ENCODE assay signal across 38 cellular contexts in genomic region chr6:155813548-155813947, GRCh38.
"Had no signal": no experiment of that assay in that cellular context is flagged by ENCODE, and none has a peak within 500 bp of the region (broad histone marks: within the 10 kb centered on the region; RNA-seq: fewer than 3 reads in every experiment).

No MANE protein-coding gene starts in this region.

- H3K4me3 Mint-ChIP-seq: activated naive CD4-positive, alpha-beta T cell treated with anti-CD3 and anti-CD28 coated beads for 36 hours; activated naive CD4-positive, alpha-beta T cell treated with anti-CD3 and anti-CD28 coated beads, Interleukin-2, amount 10 ng/mL, durations not matched to agents 7 days and 5 days; activated naive CD4-positive, alpha-beta T cell treated with anti-CD3 and anti-CD28 coated beads, Interleukin-2, amount 50 U/mL, for 24 hours; activated naive CD8-positive, alpha-beta T cell; activated naive CD8-positive, alpha-beta T cell treated with anti-CD3 and anti-CD28 coated beads for 36 hours; activated naive CD8-positive, alpha-beta T cell treated with anti-CD3 and anti-CD28 coated beads, Interleukin-2, amount 10 ng/mL, durations not matched to agents 7 days and 5 days; activated naive CD8-positive, alpha-beta T cell treated with anti-CD3 and anti-CD28 coated beads, Interleukin-2, amount 50 U/mL, for 24 hours; activated T-cell treated with anti-CD3 and anti-CD28 coated beads, Interleukin-2, amount 50 U/mL, for 24 hours; activated T-cell treated with anti-CD3 and anti-CD28 coated beads, Interleukin-2, amount 50 U/mL, for 4 hours; activated T-cell treated with anti-CD3 and anti-CD28 coated beads, Interleukin-2, amount 50 U/mL, for 72 hours; activated T-helper 1 cell treated with anti-CD3 and anti-CD28 coated beads, Interleukin-12 subunit alpha, Interleukin-12 subunit beta, Interleukin-2, Interleukin-4 antibody, amounts not matched to agents 30 ng/mL and 10 ng/mL and 1 ng/mL, durations not matched to agents 14 hours and 24 hours and 36 hours; activated T-helper 17 cell treated with anti-CD3 and anti-CD28 coated beads, Interleukin-2, amount 50 U/mL, for 72 hours; brain; central memory CD8-positive, alpha-beta T cell had no signal

- H3K4me3 ChIP-seq: adrenal gland, ascending aorta, body of pancreas, breast epithelium, cardiac muscle cell had no signal

- H3K27me3 Mint-ChIP-seq: activated naive CD4-positive, alpha-beta T cell treated with anti-CD3 and anti-CD28 coated beads, Interleukin-2, amount 10 ng/mL, durations not matched to agents 7 days and 5 days; activated naive CD4-positive, alpha-beta T cell treated with anti-CD3 and anti-CD28 coated beads, Interleukin-2, amount 50 U/mL, for 24 hours; activated naive CD8-positive, alpha-beta T cell; activated naive CD8-positive, alpha-beta T cell treated with anti-CD3 and anti-CD28 coated beads for 36 hours; activated naive CD8-positive, alpha-beta T cell treated with anti-CD3 and anti-CD28 coated beads, Interleukin-2, amount 10 ng/mL, durations not matched to agents 7 days and 5 days; activated naive CD8-positive, alpha-beta T cell treated with anti-CD3 and anti-CD28 coated beads, Interleukin-2, amount 50 U/mL, for 24 hours; activated T-cell treated with anti-CD3 and anti-CD28 coated beads, Interleukin-2, amount 50 U/mL, for 24 hours; activated T-helper 17 cell treated with anti-CD3 and anti-CD28 coated beads, Interleukin-2, amount 50 U/mL, for 72 hours; central memory CD8-positive, alpha-beta T cell had no signal

- ATAC-seq: activated naive CD4-positive, alpha-beta T cell treated with anti-CD3 and anti-CD28 coated beads, Interleukin-2, amount 50 U/mL, for 72 hours; activated naive CD8-positive, alpha-beta T cell treated with anti-CD3 and anti-CD28 coated beads, Interleukin-2, amount 50 U/mL, for 24 hours; activated T-cell treated with anti-CD3 and anti-CD28 coated beads, Interleukin-2, amount 50 U/mL, for 4 hours; activated T-cell treated with anti-CD3 and anti-CD28 coated beads, Interleukin-2, amount 50 U/mL, for 72 hours; activated T-helper 17 cell treated with anti-CD3 and anti-CD28 coated beads, Interleukin-2, amount 50 U/mL, for 72 hours; body of pancreas had no signal

- H3K36me3 Mint-ChIP-seq: activated naive CD4-positive, alpha-beta T cell treated with anti-CD3 and anti-CD28 coated beads, Interleukin-2, amount 10 ng/mL, durations not matched to agents 7 days and 5 days; activated naive CD4-positive, alpha-beta T cell treated with anti-CD3 and anti-CD28 coated beads, Interleukin-2, amount 50 U/mL, for 24 hours; activated naive CD4-positive, alpha-beta T cell treated with anti-CD3 and anti-CD28 coated beads, Interleukin-2, amount 50 U/mL, for 72 hours; activated naive CD8-positive, alpha-beta T cell; activated naive CD8-positive, alpha-beta T cell treated with anti-CD3 and anti-CD28 coated beads for 36 hours; activated naive CD8-positive, alpha-beta T cell treated with anti-CD3 and anti-CD28 coated beads, Interleukin-2, amount 10 ng/mL, durations not matched to agents 7 days and 5 days; brain had no signal

- H3K9me3 ChIP-seq: adrenal gland, ascending aorta, body of pancreas, breast epithelium had no signal

- H3K9me3 Mint-ChIP-seq: activated naive CD4-positive, alpha-beta T cell treated with anti-CD3 and anti-CD28 coated beads for 36 hours; activated naive CD4-positive, alpha-beta T cell treated with anti-CD3 and anti-CD28 coated beads, Interleukin-2, amount 10 ng/mL, durations not matched to agents 7 days and 5 days; activated naive CD4-positive, alpha-beta T cell treated with anti-CD3 and anti-CD28 coated beads, Interleukin-2, amount 50 U/mL, for 24 hours; activated naive CD4-positive, alpha-beta T cell treated with anti-CD3 and anti-CD28 coated beads, Interleukin-2, amount 50 U/mL, for 72 hours; activated naive CD8-positive, alpha-beta T cell treated with anti-CD3 and anti-CD28 coated beads for 36 hours; activated naive CD8-positive, alpha-beta T cell treated with anti-CD3 and anti-CD28 coated beads, Interleukin-2, amount 10 ng/mL, durations not matched to agents 7 days and 5 days; activated naive CD8-positive, alpha-beta T cell treated with anti-CD3 and anti-CD28 coated beads, Interleukin-2, amount 50 U/mL, for 24 hours; activated T-cell treated with anti-CD3 and anti-CD28 coated beads, Interleukin-2, amount 50 U/mL, for 24 hours; activated T-cell treated with anti-CD3 and anti-CD28 coated beads, Interleukin-2, amount 50 U/mL, for 4 hours; activated T-cell treated with anti-CD3 and anti-CD28 coated beads, Interleukin-2, amount 50 U/mL, for 72 hours; activated T-helper 1 cell treated with anti-CD3 and anti-CD28 coated beads, Interleukin-12 subunit alpha, Interleukin-12 subunit beta, Interleukin-2, Interleukin-4 antibody, amounts not matched to agents 30 ng/mL and 10 ng/mL and 1 ng/mL, durations not matched to agents 14 hours and 24 hours and 36 hours; activated T-helper 17 cell treated with anti-CD3 and anti-CD28 coated beads, Interleukin-2, amount 50 U/mL, for 72 hours; activated T-helper 2 cell treated with anti-CD3 and anti-CD28 coated beads, Interferon-gamma antibody, Interleukin-2, Interleukin-4, amounts not matched to agents 10 μg/mL and 5 μg/mL and 100 μg/mL, durations not matched to agents 14 hours and 24 hours and 36 hours; brain; central memory CD8-positive, alpha-beta T cell had no signal

- H3K36me3 ChIP-seq: adrenal gland, ascending aorta, brain microvascular endothelial cell, breast epithelium, cardiac muscle cell had no signal

- H3K4me1 ChIP-seq: adrenal gland, ascending aorta, body of pancreas, breast epithelium had no signal

- DNase-seq: activated effector memory CD4-positive, alpha-beta T cell treated with anti-CD3 and anti-CD28 coated beads, Interleukin-2, amount 50 U/mL, for 16 hours; activated effector memory CD4-positive, alpha-beta T cell treated with Interleukin-2 at 50 U/mL for 16 hours; activated gamma-delta T cell; activated gamma-delta T cell treated with Interleukin-2 at 50 U/mL for 16 hours; activated naive CD4-positive, alpha-beta T cell; activated naive CD4-positive, alpha-beta T cell treated with anti-CD3 and anti-CD28 coated beads for 36 hours; activated naive CD4-positive, alpha-beta T cell treated with anti-CD3 and anti-CD28 coated beads, Interleukin-2, amount 10 ng/mL, durations not matched to agents 7 days and 5 days; activated naive CD4-positive, alpha-beta T cell treated with anti-CD3 and anti-CD28 coated beads, Interleukin-2, amount 50 U/mL, for 16 hours; activated naive CD4-positive, alpha-beta T cell treated with Interleukin-2 at 50 U/mL for 16 hours; activated naive CD8-positive, alpha-beta T cell treated with anti-CD3 and anti-CD28 coated beads for 36 hours; activated naive CD8-positive, alpha-beta T cell treated with anti-CD3 and anti-CD28 coated beads, Interleukin-2, amount 10 ng/mL, durations not matched to agents 7 days and 5 days; activated naive CD8-positive, alpha-beta T cell treated with anti-CD3 and anti-CD28 coated beads, Interleukin-2, amount 50 U/mL, for 24 hours; activated T-cell treated with anti-CD3 and anti-CD28 coated beads, Interleukin-2, amount 50 U/mL, for 1 hour; activated T-cell treated with anti-CD3 and anti-CD28 coated beads, Interleukin-2, amount 50 U/mL, for 24 hours; activated T-cell treated with anti-CD3 and anti-CD28 coated beads, Interleukin-2, amount 50 U/mL, for 4 hours; activated T-cell treated with anti-CD3 and anti-CD28 coated beads, Interleukin-2, amount 50 U/mL, for 48 hours; activated T-cell treated with anti-CD3 and anti-CD28 coated beads, Interleukin-2, amount 50 U/mL, for 72 hours; adrenal gland; amniotic stem cell; amygdala; anterior cingulate cortex; aorta; body of pancreas; brain microvascular endothelial cell; caudate nucleus; central memory CD4-positive, alpha-beta T cell; cerebellar nuclear complex had no signal

- H3K27ac ChIP-seq: adrenal gland, ascending aorta, body of pancreas, brain microvascular endothelial cell, breast epithelium, cardiac muscle cell had no signal

- H3K4me1 Mint-ChIP-seq: activated naive CD4-positive, alpha-beta T cell treated with anti-CD3 and anti-CD28 coated beads, Interleukin-2, amount 10 ng/mL, durations not matched to agents 7 days and 5 days; activated naive CD4-positive, alpha-beta T cell treated with anti-CD3 and anti-CD28 coated beads, Interleukin-2, amount 50 U/mL, for 24 hours; activated naive CD8-positive, alpha-beta T cell treated with anti-CD3 and anti-CD28 coated beads for 36 hours; activated naive CD8-positive, alpha-beta T cell treated with anti-CD3 and anti-CD28 coated beads, Interleukin-2, amount 10 ng/mL, durations not matched to agents 7 days and 5 days; activated naive CD8-positive, alpha-beta T cell treated with anti-CD3 and anti-CD28 coated beads, Interleukin-2, amount 50 U/mL, for 24 hours; activated T-helper 17 cell treated with anti-CD3 and anti-CD28 coated beads, Interleukin-2, amount 50 U/mL, for 72 hours; brain; central memory CD8-positive, alpha-beta T cell had no signal

- H3K27me3 ChIP-seq: adrenal gland, ascending aorta, body of pancreas, brain microvascular endothelial cell, breast epithelium, cardiac muscle cell had no signal

- H3K27ac Mint-ChIP-seq: activated naive CD4-positive, alpha-beta T cell treated with anti-CD3 and anti-CD28 coated beads for 36 hours; activated naive CD4-positive, alpha-beta T cell treated with anti-CD3 and anti-CD28 coated beads, Interleukin-2, amount 10 ng/mL, durations not matched to agents 7 days and 5 days; activated naive CD4-positive, alpha-beta T cell treated with anti-CD3 and anti-CD28 coated beads, Interleukin-2, amount 50 U/mL, for 24 hours; activated naive CD4-positive, alpha-beta T cell treated with anti-CD3 and anti-CD28 coated beads, Interleukin-2, amount 50 U/mL, for 72 hours; activated naive CD8-positive, alpha-beta T cell; activated naive CD8-positive, alpha-beta T cell treated with anti-CD3 and anti-CD28 coated beads for 36 hours; activated naive CD8-positive, alpha-beta T cell treated with anti-CD3 and anti-CD28 coated beads, Interleukin-2, amount 10 ng/mL, durations not matched to agents 7 days and 5 days; activated naive CD8-positive, alpha-beta T cell treated with anti-CD3 and anti-CD28 coated beads, Interleukin-2, amount 50 U/mL, for 24 hours; activated T-cell treated with anti-CD3 and anti-CD28 coated beads, Interleukin-2, amount 50 U/mL, for 24 hours; activated T-cell treated with anti-CD3 and anti-CD28 coated beads, Interleukin-2, amount 50 U/mL, for 72 hours; activated T-helper 1 cell treated with anti-CD3 and anti-CD28 coated beads, Interleukin-12 subunit alpha, Interleukin-12 subunit beta, Interleukin-2, Interleukin-4 antibody, amounts not matched to agents 30 ng/mL and 10 ng/mL and 1 ng/mL, durations not matched to agents 14 hours and 24 hours and 36 hours; activated T-helper 17 cell treated with anti-CD3 and anti-CD28 coated beads, Interleukin-2, amount 50 U/mL, for 72 hours; activated T-helper 2 cell treated with anti-CD3 and anti-CD28 coated beads, Interferon-gamma antibody, Interleukin-2, Interleukin-4, amounts not matched to agents 10 μg/mL and 5 μg/mL and 100 μg/mL, durations not matched to agents 14 hours and 24 hours and 36 hours; brain had no signal
